ENCODE assay signal across 1 cellular context in the genomic region with DNA sequence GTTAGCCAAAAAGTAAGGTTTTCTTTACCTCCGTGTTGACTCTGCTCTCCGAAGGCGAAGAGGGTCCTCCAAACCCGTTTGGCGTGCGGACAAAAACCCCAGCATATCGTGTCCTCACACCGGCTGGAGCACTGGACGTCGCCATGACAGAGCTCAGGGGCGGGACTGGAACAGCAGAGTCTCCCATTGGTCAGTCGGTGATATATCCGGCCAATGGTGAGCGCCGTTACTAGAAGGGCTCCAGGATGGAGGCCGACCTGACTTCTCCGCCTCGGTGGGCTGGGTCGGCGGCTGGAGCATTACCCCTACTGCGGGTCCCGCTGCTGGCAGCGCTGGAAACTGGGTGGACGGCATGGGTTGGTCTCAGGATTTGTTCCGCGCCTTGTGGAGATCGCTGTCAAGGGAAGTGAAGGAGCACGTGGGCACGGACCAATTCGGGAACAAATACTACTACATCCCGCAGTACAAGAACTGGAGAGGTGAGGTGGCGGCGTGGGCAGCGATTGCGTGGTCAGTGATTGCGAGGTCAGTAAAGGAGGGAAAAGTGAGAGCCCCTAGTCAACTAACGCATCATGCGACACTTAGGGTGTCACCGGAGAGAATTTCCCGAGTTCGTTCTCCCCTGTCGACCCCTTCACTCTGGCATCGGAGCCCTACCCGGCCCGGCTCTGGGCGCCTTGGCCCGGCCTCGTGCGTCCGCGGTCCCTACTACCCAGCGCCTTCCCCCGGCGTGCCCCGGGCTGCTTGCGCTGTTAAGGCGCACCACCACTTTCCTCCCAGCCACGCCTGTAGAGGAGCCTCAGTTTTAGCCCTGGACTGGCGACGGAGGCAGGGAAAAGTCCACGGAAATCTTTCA.
TF ChIP-seq lines count a peak whose summit lies in the region.

A gene with protein sequence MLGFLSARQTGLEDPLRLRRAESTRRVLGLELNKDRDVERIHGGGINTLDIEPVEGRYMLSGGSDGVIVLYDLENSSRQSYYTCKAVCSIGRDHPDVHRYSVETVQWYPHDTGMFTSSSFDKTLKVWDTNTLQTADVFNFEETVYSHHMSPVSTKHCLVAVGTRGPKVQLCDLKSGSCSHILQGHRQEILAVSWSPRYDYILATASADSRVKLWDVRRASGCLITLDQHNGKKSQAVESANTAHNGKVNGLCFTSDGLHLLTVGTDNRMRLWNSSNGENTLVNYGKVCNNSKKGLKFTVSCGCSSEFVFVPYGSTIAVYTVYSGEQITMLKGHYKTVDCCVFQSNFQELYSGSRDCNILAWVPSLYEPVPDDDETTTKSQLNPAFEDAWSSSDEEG (minus strand): TSS at position 167 of the 856 bp plus-strand sequence. CDS start 62 bp downstream, at position 105.
A gene with protein sequence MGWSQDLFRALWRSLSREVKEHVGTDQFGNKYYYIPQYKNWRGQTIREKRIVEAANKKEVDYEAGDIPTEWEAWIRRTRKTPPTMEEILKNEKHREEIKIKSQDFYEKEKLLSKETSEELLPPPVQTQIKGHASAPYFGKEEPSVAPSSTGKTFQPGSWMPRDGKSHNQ (plus strand): TSS at position 302 of the 856 bp plus-strand sequence. CDS start 51 bp downstream, at position 353.

TF ChIP-seq in liver, 16 proteins besides CTCF, POLR2A, EP300 and RAD21 (continued from another document):
- TF ChIP-seq JUND (IDR thresholded peaks at IDR 0.05) (no peak), HNF4A (conservative IDR thresholded peaks at IDR 0.05) (no peak), EGR1 (IDR thresholded peaks at IDR 0.05; ENCODE audit: low read depth in 2 of 2) (no peak), HNF4G (IDR thresholded peaks at IDR 0.05) (no peak), YY1 (IDR thresholded peaks at IDR 0.05) (peak; percentile 96)
